9 cellular contexts compared by ENCODE assay signal in genomic region chr19:33194527-33194883, GRCh38. TPM values are rescaled to one million over a fixed set of nuclear protein-coding genes. Genes with fewer than 3 reads are reported as not detected.
DNase-seq lines count a peak whose midpoint lies in the region; ATAC-seq and TF ChIP-seq lines count a peak whose summit lies in the region.
"Had no signal": no experiment of that assay in that cellular context is flagged by ENCODE, and none has a peak within 500 bp of the region (broad histone marks: within the 10 kb centered on the region; RNA-seq: fewer than 3 reads in every experiment).

No MANE protein-coding gene starts in this region.

- H3K27ac Mint-ChIP-seq in activated naive CD4-positive, alpha-beta T cell treated with anti-CD3 and anti-CD28 coated beads, Interleukin-2, amount 10 ng/mL, durations not matched to agents 7 days and 5 days = no peak overlapping the region

- H3K4me1 Mint-ChIP-seq in activated naive CD4-positive, alpha-beta T cell treated with anti-CD3 and anti-CD28 coated beads, Interleukin-2, amount 10 ng/mL, durations not matched to agents 7 days and 5 days = peaks cover 3% of the 10 kb centered on the region

- H3K36me3 ChIP-seq in HAP-1 (replicated peaks) (peaks cover 21% of the 10 kb centered on the region), ascending aorta (no peaks in the 10 kb centered on the region), iPS-20b (ENCODE audit: insufficient read depth, low read depth, low read length) (peaks cover 5% of the 10 kb centered on the region; the same call in 1 of the 2 replicates), stomach (peaks cover 0 to 25% (median 13%) of the 10 kb centered on the region in 4 donors)

- no peak for ATAC-seq in GM21619 (IDR thresholded peaks at IDR 0.05; ENCODE audit: unreplicated experiment)

- no peak for TF ChIP-seq POLR2A in stomach (IDR thresholded peaks at IDR 0.05)

- peaks cover 78% of the 10 kb centered on the region for H3K27me3 Mint-ChIP-seq in activated naive CD4-positive, alpha-beta T cell treated with anti-CD3 and anti-CD28 coated beads, Interleukin-2, amount 10 ng/mL, durations not matched to agents 7 days and 5 days

- no peaks in the 10 kb centered on the region for H3K9me3 ChIP-seq in HAP-1
- no peaks in the 10 kb centered on the region for H3K9me3 ChIP-seq in ascending aorta
- H3K9me3 ChIP-seq in iPS-20b (ENCODE audit: insufficient read depth, low read depth, low read length) = no peaks in the 10 kb centered on the region
- no peaks in the 10 kb centered on the region for H3K9me3 ChIP-seq in stomach

- H3K4me3 ChIP-seq in HAP-1 (peak overlapping the region; percentile 57; the same call in 1 of the 2 replicates), ascending aorta (peak overlapping the region; percentile 76 to 91), iPS-20b (ENCODE audit: low read length) (peak overlapping the region; percentile 68; the same call in 1 of the 2 replicates), stomach (peak overlapping the region; percentile 70 to 93 (median 80))

- 0 out of 2 replicates have a peak, but pooled peaks cover 5% of the 10 kb centered on the region for H3K4me1 ChIP-seq in HAP-1
- peaks cover 0 to 10% of the 10 kb centered on the region in 2 donors for H3K4me1 ChIP-seq in ascending aorta
- H3K4me1 ChIP-seq in iPS-20b (ENCODE audit: insufficient read depth, low read length) = no peaks in the 10 kb centered on the region
- H3K4me1 ChIP-seq in stomach = peaks cover 0 to 24% (median 18%) of the 10 kb centered on the region in 4 donors

- no peak for TF ChIP-seq EP300 in stomach (IDR thresholded peaks at IDR 0.05)

- H3K4me3 Mint-ChIP-seq in activated naive CD4-positive, alpha-beta T cell treated with anti-CD3 and anti-CD28 coated beads, Interleukin-2, amount 10 ng/mL, durations not matched to agents 7 days and 5 days = no peak overlapping the region

- in situ Hi-C loops in HAP-1 (cut with MboI; ENCODE audit: low sequenced_read_pairs) = loop anchor here (25.0 kb wide), 1 partner anchor 507 kb away; the partner anchor contains the start of genes ANKRD27, NUDT19 and RGS9BP

- intact Hi-C loops in ascending aorta (cut with DNase I) (loop anchor here (2.0 kb wide), 1 partner anchor 50 kb away; no protein-coding TSS in a partner anchor), stomach (cut with DNase I; ENCODE audit: low total_unique reads) (no loop called here)

- H3K27ac ChIP-seq in ascending aorta = peak overlapping the region in 1 of 2 donors; percentile 44
- H3K27ac ChIP-seq in iPS-20b (ENCODE audit: low read length) = no peak overlapping the region
- peak overlapping the region in 3 of 5 donors; percentile 44 to 74 (median 73) for H3K27ac ChIP-seq in stomach

- 0 to 1% (median 1%) methylated on average over 22 to 58 of the region's 59 CpGs; no CpG with 5 or more reads in 1 of the 5 donors for WGBS in stomach, 5 donors

- CTCF ChIA-PET in activated naive CD4-positive, alpha-beta T cell treated with anti-CD3 and anti-CD28 coated beads, Interleukin-2, amount 10 ng/mL, durations not matched to agents 7 days and 5 days (lab: Charles Lee) = no interaction called here

- DNase-seq in HAP-1 (ENCODE audit: low spot score in 2 of 2) (no peak), ascending aorta (ENCODE audit: low spot score in 2 of 2) (no peak), stomach (no peak), NCI-H1930 (lab: John Stamatoyannopoulos, UW) (no peak)
- DNase-seq in activated naive CD4-positive, alpha-beta T cell treated with anti-CD3 and anti-CD28 coated beads, Interleukin-2, amount 10 ng/mL, durations not matched to agents 7 days and 5 days = no peak

- H3K27me3 ChIP-seq in HAP-1 (ENCODE audit: low read depth) = no peaks in the 10 kb centered on the region
- no peaks in the 10 kb centered on the region for H3K27me3 ChIP-seq in ascending aorta
- peaks cover 34% of the 10 kb centered on the region for H3K27me3 ChIP-seq in iPS-20b (ENCODE audit: insufficient read depth, low read length)
- H3K27me3 ChIP-seq in stomach = peaks cover 0 to 7% (median 0%) of the 10 kb centered on the region in 3 donors

- TF ChIP-seq CTCF in ascending aorta (IDR thresholded peaks at IDR 0.05) = no peak
- TF ChIP-seq CTCF in stomach (IDR thresholded peaks at IDR 0.05) = no peak

- H3K9me3 Mint-ChIP-seq in activated naive CD4-positive, alpha-beta T cell treated with anti-CD3 and anti-CD28 coated beads, Interleukin-2, amount 10 ng/mL, durations not matched to agents 7 days and 5 days = no peaks in the 10 kb centered on the region

- H3K36me3 Mint-ChIP-seq in activated naive CD4-positive, alpha-beta T cell treated with anti-CD3 and anti-CD28 coated beads, Interleukin-2, amount 10 ng/mL, durations not matched to agents 7 days and 5 days = no peaks in the 10 kb centered on the region

- H3K9ac ChIP-seq in iPS-20b (ENCODE audit: low read depth, low read length) = peak overlapping the region; percentile 56; the same call in 1 of the 2 replicates

RNA-seq across cellular contexts. Expression of gene LRP3, which starts 0.4 kb away (rescaled TPM):
- total RNA-seq in ascending aorta (28.8 TPM), stomach (10 to 100 TPM in 4 of 5 donors, 1 to 10 TPM in 1; 7.5 to 26.6 (median 18.1) TPM)
- polyA plus RNA-seq in stomach = 10 to 100 TPM in 2 of 3 donors, 1 to 10 TPM in 1; 8.4 to 14.0 (median 10.3) TPM

RNA-seq across cellular contexts. Expression of gene SLC7A10, which starts 31.1 kb away (rescaled TPM):
- total RNA-seq in ascending aorta = not detected
- total RNA-seq in stomach = under 1 TPM in 1 of 5 donors, not detected in 4; 0.73 TPM
- not detected for polyA plus RNA-seq in stomach
- total RNA-seq: glomerular endothelial cell, M059J had no signal
